Comparison of ENCODE assay signal across 8 cellular contexts in the genomic region with DNA sequence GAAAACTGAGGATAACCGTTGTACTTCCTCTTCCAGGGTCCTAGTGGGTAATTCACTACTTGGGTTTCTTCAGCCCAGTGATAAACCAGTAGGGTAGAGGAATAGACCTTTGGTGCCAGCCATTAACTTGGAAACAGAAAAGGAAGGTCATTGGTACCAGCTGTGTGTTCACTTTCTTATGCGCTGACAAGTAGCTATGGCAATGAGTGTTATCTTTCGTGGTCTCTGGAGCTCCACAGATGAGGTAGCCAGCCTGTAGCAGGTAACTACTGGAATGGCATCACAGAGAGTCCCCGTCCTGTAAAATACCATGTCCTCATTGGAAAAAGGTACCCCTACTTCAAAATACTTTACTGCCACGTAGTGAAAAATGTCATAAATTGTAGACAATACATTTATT. TPM values are rescaled to one million over a fixed set of nuclear protein-coding genes. Genes with fewer than 3 reads are reported as not detected.
DNase-seq lines count a peak whose midpoint lies in the region; ATAC-seq and TF ChIP-seq lines count a peak whose summit lies in the region.

No MANE protein-coding gene starts in this region.

- no peaks in the 10 kb centered on the region for H3K27me3 Mint-ChIP-seq in CD4-positive, alpha-beta T cell
- H3K27me3 Mint-ChIP-seq in activated CD8-positive, alpha-beta T cell treated with anti-CD3 and anti-CD28 coated beads, Interleukin-2, amount 10 ng/mL, durations not matched to agents 7 days and 5 days (ENCODE audit: low read depth) = peaks cover 5% of the 10 kb centered on the region

- CTCF ChIA-PET in CD4-positive, alpha-beta T cell (lab: Charles Lee) = interaction anchor here (1.8 kb wide), 1 partner anchor 11 kb away, joined by 4 read pairs; no protein-coding TSS in a partner anchor
- CTCF ChIA-PET in activated CD8-positive, alpha-beta T cell treated with anti-CD3 and anti-CD28 coated beads, Interleukin-2, amount 10 ng/mL, durations not matched to agents 7 days and 5 days (lab: Charles Lee) = interaction anchor here (0.6 to 2.8 kb wide), 7 partner anchors 8 to 110 kb away, joined by 3 to 12 read pairs (median 4); no protein-coding TSS in a partner anchor

- peaks cover 43% of the 10 kb centered on the region for H3K36me3 Mint-ChIP-seq in CD4-positive, alpha-beta T cell (ENCODE audit: low read depth)
- peaks cover 36% of the 10 kb centered on the region for H3K36me3 Mint-ChIP-seq in activated CD8-positive, alpha-beta T cell treated with anti-CD3 and anti-CD28 coated beads, Interleukin-2, amount 10 ng/mL, durations not matched to agents 7 days and 5 days (ENCODE audit: low read depth)

- peak overlapping the region; percentile 97 for H3K4me3 ChIP-seq in lower lobe of right lung

- peaks cover 59% of the 10 kb centered on the region for H3K4me1 Mint-ChIP-seq in CD4-positive, alpha-beta T cell (ENCODE audit: low read depth)
- peaks cover 48% of the 10 kb centered on the region for H3K4me1 Mint-ChIP-seq in activated CD8-positive, alpha-beta T cell treated with anti-CD3 and anti-CD28 coated beads, Interleukin-2, amount 10 ng/mL, durations not matched to agents 7 days and 5 days (ENCODE audit: low read depth)

- H3K27ac ChIP-seq in CD4-positive, alpha-beta T cell (ENCODE audit: low read depth, low read length) = no peak overlapping the region
- H3K27ac ChIP-seq in lower lobe of right lung = no peak overlapping the region

- peak overlapping the region; percentile 88 for H3K27ac Mint-ChIP-seq in CD4-positive, alpha-beta T cell
- H3K27ac Mint-ChIP-seq in activated CD8-positive, alpha-beta T cell treated with anti-CD3 and anti-CD28 coated beads, Interleukin-2, amount 10 ng/mL, durations not matched to agents 7 days and 5 days = no peak overlapping the region

- POLR2A ChIA-PET in CD4-positive, alpha-beta T cell (lab: Charles Lee) = interaction anchor here (3.5 to 4.8 kb wide), 3 partner anchors 15 to 342 kb away, joined by 30 to 110 read pairs (median 95); a partner anchor contains a TSS
- POLR2A ChIA-PET in activated CD8-positive, alpha-beta T cell treated with anti-CD3 and anti-CD28 coated beads, Interleukin-2, amount 10 ng/mL, durations not matched to agents 7 days and 5 days (lab: Charles Lee) = interaction anchor here (1.1 to 4.6 kb wide), 4 partner anchors 9 to 343 kb away, joined by 3 to 63 read pairs (median 20); a partner anchor contains a TSS

- no peak for DNase-seq in CD4-positive, alpha-beta T cell
- DNase-seq in activated CD8-positive, alpha-beta T cell treated with anti-CD3 and anti-CD28 coated beads, Interleukin-2, amount 10 ng/mL, durations not matched to agents 7 days and 5 days = no peak
- DNase-seq in lower lobe of right lung (no peak), T-helper 9 cell (no peak), AG08395 (ENCODE audit: low spot score) (no peak), cardiac septum (ENCODE audit: low spot score) (no peak), NOMO-1 treated with DMSO at 0.1 percent for 48 hours (lab: John Stamatoyannopoulos, UW; ENCODE audit: unreplicated experiment) (no peak)

- H3K9me3 Mint-ChIP-seq in CD4-positive, alpha-beta T cell = no peaks in the 10 kb centered on the region
- H3K9me3 Mint-ChIP-seq in activated CD8-positive, alpha-beta T cell treated with anti-CD3 and anti-CD28 coated beads, Interleukin-2, amount 10 ng/mL, durations not matched to agents 7 days and 5 days (ENCODE audit: insufficient read depth) = no peaks in the 10 kb centered on the region

- intact Hi-C loops in CD4-positive, alpha-beta T cell (cut with DNase I, micrococcal nuclease) = loop anchor here (5.0 to 10.0 kb wide), 5 partner anchors 47 to 1623 kb away; a partner anchor contains a TSS
- intact Hi-C loops in lower lobe of right lung (cut with DNase I) (no loop called here), cardiac septum (cut with DNase I) (loop anchor here (10.0 kb wide), 1 partner anchor 50 kb away; no protein-coding TSS in a partner anchor)

- peak overlapping the region; percentile 92 for H3K4me3 Mint-ChIP-seq in CD4-positive, alpha-beta T cell
- peak overlapping the region; percentile 86 for H3K4me3 Mint-ChIP-seq in activated CD8-positive, alpha-beta T cell treated with anti-CD3 and anti-CD28 coated beads, Interleukin-2, amount 10 ng/mL, durations not matched to agents 7 days and 5 days

- peaks cover 40% of the 10 kb centered on the region for H3K4me1 ChIP-seq in lower lobe of right lung

- H3K27me3 ChIP-seq in CD4-positive, alpha-beta T cell (ENCODE audit: control insufficient read depth, insufficient read depth, low read length) = no peaks in the 10 kb centered on the region
- no peaks in the 10 kb centered on the region for H3K27me3 ChIP-seq in lower lobe of right lung (ENCODE audit: low read depth)

- ATAC-seq in CD4-positive, alpha-beta T cell (ENCODE audit: poor library complexity) = no peak
- ATAC-seq in HG03342 (IDR thresholded peaks at IDR 0.05; ENCODE audit: unreplicated experiment) (peak; percentile 11), lower lobe of right lung (no peak)
- no peak for ATAC-seq in activated CD8-positive, alpha-beta T cell treated with anti-CD3 and anti-CD28 coated beads, Interleukin-2, amount 10 ng/mL, durations not matched to agents 7 days and 5 days

- TF ChIP-seq CTCF in CD4-positive, alpha-beta T cell (IDR thresholded peaks at IDR 0.05) = no peak
- no peak for TF ChIP-seq CTCF in lower lobe of right lung (IDR thresholded peaks at IDR 0.05)

- H3K36me3 ChIP-seq in lower lobe of right lung = no peaks in the 10 kb centered on the region

- H3K9me3 ChIP-seq in CD4-positive, alpha-beta T cell (ENCODE audit: control insufficient read depth, low read length) = no peaks in the 10 kb centered on the region
- H3K9me3 ChIP-seq in lower lobe of right lung = no peaks in the 10 kb centered on the region

RNA-seq across cellular contexts. Expression of a gene that starts 2.3 kb away (rescaled TPM):
- 100 to 1,000 TPM; 141 to 149 TPM for total RNA-seq in CD4-positive, alpha-beta T cell
- total RNA-seq in activated CD8-positive, alpha-beta T cell treated with anti-CD3 and anti-CD28 coated beads, Interleukin-2, amount 10 ng/mL, durations not matched to agents 7 days and 5 days = 10 to 100 TPM; 59.3 to 68.6 TPM
- total RNA-seq in lower lobe of right lung (43.8 TPM), cardiac septum (14.3 TPM)
